Comparison of ENCODE assay signal across 8 cellular contexts in the genomic region with DNA sequence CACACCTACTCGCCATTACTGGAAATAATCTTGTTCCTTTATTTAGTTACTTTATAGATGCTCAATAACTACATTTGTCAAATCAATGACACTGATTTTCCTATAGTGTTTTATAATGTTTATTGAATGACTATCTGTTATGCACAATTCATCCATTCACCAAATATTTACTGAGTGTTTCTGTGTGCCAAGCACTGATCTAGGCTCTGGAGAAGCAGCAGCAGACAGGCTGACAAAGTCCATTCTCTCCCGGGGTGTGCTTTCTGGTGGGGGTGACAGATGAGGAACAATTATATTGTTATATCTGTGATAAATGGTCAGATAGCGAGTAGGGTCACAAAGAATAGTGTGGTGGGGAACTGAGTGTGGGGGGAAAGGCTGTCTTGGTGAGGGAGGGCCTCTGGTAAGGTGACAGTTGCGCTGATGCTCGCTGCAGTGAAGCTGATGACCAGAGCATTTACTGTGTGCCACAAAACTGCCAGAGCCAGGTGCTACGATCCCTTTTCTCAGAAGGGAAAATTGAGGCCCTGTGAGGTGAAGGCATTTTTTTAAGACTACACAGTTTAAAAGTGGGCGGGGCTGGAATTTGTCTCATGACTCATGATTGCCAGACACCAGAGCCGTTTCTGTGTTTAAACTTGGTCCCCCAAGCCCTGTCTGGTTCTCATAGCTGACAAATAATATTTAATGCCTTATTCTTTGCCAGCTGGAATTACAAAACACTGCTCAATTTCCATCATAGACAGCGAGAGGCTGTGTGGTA. TPM values are rescaled to one million over a fixed set of nuclear protein-coding genes. Genes with fewer than 3 reads are reported as not detected.
A peak's percentile ranks its signal among the peaks of the same experiment; 100 is the strongest.
DNase-seq lines count a peak whose midpoint lies in the region; ATAC-seq and TF ChIP-seq lines count a peak whose summit lies in the region.

No MANE protein-coding gene starts in this region.

- H3K9me3 ChIP-seq in Peyer's patch: no peaks in the 10 kb centered on the region

- peak overlapping the region; percentile 78 for H3K4me3 Mint-ChIP-seq in activated naive CD4-positive, alpha-beta T cell treated with anti-CD3 and anti-CD28 coated beads for 36 hours

- no peaks in the 10 kb centered on the region for H3K36me3 ChIP-seq in Peyer's patch

- H3K4me1 ChIP-seq in Peyer's patch: peaks cover 0 to 44% (median 25%) of the 10 kb centered on the region in 4 donors

- H3K27ac ChIP-seq in Peyer's patch: peak overlapping the region; percentile 48 to 75 (median 66)

- peaks cover 19% of the 10 kb centered on the region for H3K36me3 Mint-ChIP-seq in activated naive CD4-positive, alpha-beta T cell treated with anti-CD3 and anti-CD28 coated beads for 36 hours (ENCODE audit: low read depth)

- H3K27me3 ChIP-seq in Peyer's patch: no peaks in the 10 kb centered on the region

- TF ChIP-seq CTCF in Peyer's patch (IDR thresholded peaks at IDR 0.05): no peak

- H3K4me3 ChIP-seq in Peyer's patch: no peak overlapping the region

- peak; percentile 54 for DNase-seq in CD1c-positive myeloid dendritic cell (ENCODE audit: extremely low spot score)
- peak in 2 of 3 donors; percentile 74 to 80 for DNase-seq in Peyer's patch
- peak; percentile 90 for DNase-seq in activated naive CD4-positive, alpha-beta T cell treated with anti-CD3 and anti-CD28 coated beads for 36 hours
- DNase-seq in left lobe of liver (ENCODE audit: low spot score): no peak
- DNase-seq in stimulated activated CD8-positive, alpha-beta memory T cell treated with anti-CD3 and anti-CD28 coated beads, Interleukin-4, amount 100 ng/mL, for 24 hours (ENCODE audit: low read depth): peak; percentile 48
- DNase-seq in epidermal melanocyte (ENCODE audit: insufficient read length, low spot score): no peak
- no peak for DNase-seq in C1 segment of cervical spinal cord (lab: John Stamatoyannopoulos, UW)

- peak; percentile 26 for ATAC-seq in left lobe of liver
- ATAC-seq in GM19452 (IDR thresholded peaks at IDR 0.05; ENCODE audit: unreplicated experiment): no peak

- TF ChIP-seq POLR2A in Peyer's patch (IDR thresholded peaks at IDR 0.05): no peak

- H3K4me1 Mint-ChIP-seq in activated naive CD4-positive, alpha-beta T cell treated with anti-CD3 and anti-CD28 coated beads for 36 hours (ENCODE audit: low read depth): peaks cover 93% of the 10 kb centered on the region

- CTCF ChIA-PET in activated naive CD4-positive, alpha-beta T cell treated with anti-CD3 and anti-CD28 coated beads for 36 hours (lab: Charles Lee): interaction anchor here (0.9 to 7.1 kb wide), 9 partner anchors 12 to 55 kb away, joined by 3 to 61 read pairs (median 5); a partner anchor contains a TSS

- intact Hi-C loops in activated naive CD4-positive, alpha-beta T cell treated with anti-CD3 and anti-CD28 coated beads for 36 hours (cut with micrococcal nuclease): loop anchor here (1.0 kb wide), 1 partner anchor 46 kb away; no protein-coding TSS in a partner anchor

- H3K27ac Mint-ChIP-seq in activated naive CD4-positive, alpha-beta T cell treated with anti-CD3 and anti-CD28 coated beads for 36 hours: peak overlapping the region; percentile 98

- H3K27me3 Mint-ChIP-seq in activated naive CD4-positive, alpha-beta T cell treated with anti-CD3 and anti-CD28 coated beads for 36 hours (ENCODE audit: low read depth): no peaks in the 10 kb centered on the region

- no peaks in the 10 kb centered on the region for H3K9me3 Mint-ChIP-seq in activated naive CD4-positive, alpha-beta T cell treated with anti-CD3 and anti-CD28 coated beads for 36 hours

RNA-seq across cellular contexts. Expression of a gene that starts 10.2 kb away (rescaled TPM):
- total RNA-seq in Peyer's patch (10 to 100 TPM; 10.3 to 52.0 (median 22.3) TPM), left lobe of liver (5.8 TPM)
- 10 to 100 TPM; 77.8 to 80.7 TPM for total RNA-seq in activated naive CD4-positive, alpha-beta T cell treated with anti-CD3 and anti-CD28 coated beads for 36 hours

RNA-seq across cellular contexts. Expression of a gene that starts 28.1 kb away (rescaled TPM):
- total RNA-seq in Peyer's patch: 100 to 1,000 TPM; 127 to 340 (median 171) TPM
- 100 to 1,000 TPM; 319 to 321 TPM for total RNA-seq in activated naive CD4-positive, alpha-beta T cell treated with anti-CD3 and anti-CD28 coated beads for 36 hours
- 79.6 TPM for total RNA-seq in left lobe of liver

RNA-seq across cellular contexts. Expression of a gene that starts 31.3 kb away (rescaled TPM):
- total RNA-seq in Peyer's patch (not detected), left lobe of liver (not detected)
- total RNA-seq in activated naive CD4-positive, alpha-beta T cell treated with anti-CD3 and anti-CD28 coated beads for 36 hours: under 1 TPM in 1 of 2 experiments, not detected in 1; 0.17 TPM

RNA-seq across cellular contexts. Expression of a gene that starts 54.0 kb away (rescaled TPM):
- total RNA-seq in Peyer's patch (not detected), left lobe of liver (not detected)
- total RNA-seq in activated naive CD4-positive, alpha-beta T cell treated with anti-CD3 and anti-CD28 coated beads for 36 hours: not detected

Comparison
In these comparisons a context has a peak if more than half of its experiments do, and no peak if none do; other contexts are left out.
1. DNase-seq: peak in CD1c-positive myeloid dendritic cell (single experiment), Peyer's patch (2 of 3), activated naive CD4-positive, alpha-beta T cell treated with anti-CD3 and anti-CD28 coated beads for 36 hours (single experiment) and stimulated activated CD8-positive, alpha-beta memory T cell treated with anti-CD3 and anti-CD28 coated beads, Interleukin-4, amount 100 ng/mL, for 24 hours (single experiment); none in left lobe of liver (single experiment), epidermal melanocyte (single experiment) and C1 segment of cervical spinal cord (0 of 14).